In the genomic region with DNA sequence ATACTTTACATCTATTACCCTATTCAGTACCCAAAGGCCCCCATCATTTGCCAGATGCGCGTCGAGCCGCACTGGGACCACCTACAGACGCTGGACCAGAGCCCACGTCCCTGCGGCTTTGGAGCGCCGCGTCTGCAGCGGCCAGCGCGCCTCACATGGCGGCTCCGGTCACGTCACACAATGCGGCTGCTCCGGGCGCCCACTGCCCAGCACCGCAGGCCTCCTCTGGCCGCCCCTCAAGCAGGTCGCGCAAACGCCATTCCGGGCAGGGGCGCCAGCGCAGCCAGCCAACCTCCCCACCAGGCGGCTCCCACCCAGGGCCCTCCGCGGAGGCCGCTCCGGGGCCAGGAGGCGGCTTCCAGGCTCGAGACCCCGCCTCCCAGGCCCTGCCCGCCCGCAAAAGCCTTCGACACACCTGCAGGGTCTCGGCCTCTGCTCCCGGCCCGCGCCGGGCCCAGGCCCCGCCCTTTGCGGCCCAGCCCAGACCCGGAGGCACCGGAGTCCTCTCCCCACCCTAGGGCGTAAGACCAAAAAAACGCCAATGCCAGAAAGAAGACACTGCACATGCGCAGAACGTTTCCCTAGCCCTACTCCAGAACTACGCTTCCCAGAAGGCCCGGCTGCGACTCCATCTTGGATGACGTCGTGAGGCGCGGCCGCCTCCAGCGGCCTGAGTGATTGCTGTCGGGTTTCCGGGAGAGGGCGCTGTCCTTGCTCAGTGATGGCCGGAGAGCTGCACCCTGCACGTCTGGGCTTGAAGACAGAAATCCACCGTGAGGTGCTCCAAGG, we compare ENCODE assay signal across 8 cellular contexts. TPM values are rescaled to one million over a fixed set of nuclear protein-coding genes. Genes with fewer than 3 reads are reported as not detected.
DNase-seq lines count a peak whose midpoint lies in the region; ATAC-seq and FAIRE-seq lines count a peak whose summit lies in the region.

A gene (minus strand): TSS at position 557 of the 789 bp plus-strand sequence. CDS start 4,925 bp downstream, outside the sequence.

- H3K36me3 ChIP-seq in HUES48 (ENCODE audit: control insufficient read depth, insufficient read depth, low read length) (no peaks in the 10 kb centered on the region), NT2/D1 (ENCODE audit: insufficient read depth, insufficient read length, low read length) (no peaks in the 10 kb centered on the region), mesodermal cell (ENCODE audit: control insufficient read depth, insufficient read depth, low read length) (no peaks in the 10 kb centered on the region)

- H3K4me1 ChIP-seq in HUES48 (ENCODE audit: control insufficient read depth, insufficient read depth, low read length) (no peaks in the 10 kb centered on the region), NT2/D1 (ENCODE audit: insufficient read depth, insufficient read length) (no peaks in the 10 kb centered on the region), mesodermal cell (ENCODE audit: control insufficient read depth, insufficient read depth, low read length, poor library complexity, severe bottlenecking) (no peaks in the 10 kb centered on the region)

- H3K27ac ChIP-seq in HUES48 (ENCODE audit: low read depth, low read length) (peak within 1 kb of the TSS; percentile 62), mesodermal cell (ENCODE audit: low read depth, low read length, severe bottlenecking) (peak within 1 kb of the TSS; percentile 88)

- FAIRE-seq in endometrium (lab: Jason Lieb, UNC): peak; percentile 96

- ATAC-seq in GM21390 (IDR thresholded peaks at IDR 0.05; ENCODE audit: unreplicated experiment): peak; percentile 94

- 0 to 1% methylated on average over 55 to 61 of the region's 66 CpGs for WGBS in mesodermal cell (ENCODE audit: insufficient coverage in 2 of 2), 2 experiments

- H3K9ac ChIP-seq in HUES48 (ENCODE audit: low read depth, low read length) (peak within 1 kb of the TSS; percentile 68), NT2/D1 (ENCODE audit: insufficient read length, low read depth) (peak within 1 kb of the TSS; percentile 85)

- H3K4me3 ChIP-seq in HUES48 (ENCODE audit: low read depth, low read length) (peak within 1 kb of the TSS; percentile 71), NT2/D1 (ENCODE audit: insufficient read length, low read depth) (peak within 1 kb of the TSS; percentile 65), mesodermal cell (ENCODE audit: extremely low read depth, insufficient read depth, low read length, poor library complexity, severe bottlenecking) (peak within 1 kb of the TSS; percentile 60)

- peaks cover 51% of the 10 kb centered on the region for H3K9me3 ChIP-seq in HUES48 (ENCODE audit: control insufficient read depth, insufficient read depth, low read length)
- H3K9me3 ChIP-seq in NT2/D1 (ENCODE audit: insufficient read depth, low read length): no peaks in the 10 kb centered on the region
- H3K9me3 ChIP-seq in mesodermal cell (ENCODE audit: control insufficient read depth, low read length): no peaks in the 10 kb centered on the region

- no peaks in the 10 kb centered on the region for H3K27me3 ChIP-seq in HUES48 (ENCODE audit: control insufficient read depth, insufficient read depth, low read length)
- no peaks in the 10 kb centered on the region for H3K27me3 ChIP-seq in NT2/D1 (ENCODE audit: insufficient read depth, insufficient read length)

- peak; percentile 97 for DNase-seq in D341Med (ENCODE audit: low spot score)
- peak; percentile 95 for DNase-seq in NT2/D1 (ENCODE audit: low read depth, low spot score)
- peak; percentile 97 for DNase-seq in activated CD8-positive, alpha-beta memory T cell treated with anti-CD3 and anti-CD28 coated beads, Interleukin-2, amount 50 U/mL, for 4 hours
- peak; percentile 93 to 96 for DNase-seq in stimulated activated CD8-positive, alpha-beta memory T cell treated with anti-CD3 and anti-CD28 coated beads, Interleukin-15, amount 100 ng/mL, for 4 hours (ENCODE audit: low read depth in 2 of 2)

RNA-seq across cellular contexts. Expression of the gene that starts here (rescaled TPM):
- polyA plus RNA-seq in mesodermal cell (2013, experiment 1 of 2): 3.2 TPM
- polyA plus RNA-seq in mesodermal cell (2013, experiment 2 of 2): 3.4 TPM

Comparison
In these comparisons a context has a peak if more than half of its experiments do, and no peak if none do; other contexts are left out.
1. Peak in every context shown above with its lines: DNase-seq, ATAC-seq, H3K4me3 ChIP-seq and H3K27ac ChIP-seq.